ENCODE assay signal across 15 cellular contexts in the genomic region with DNA sequence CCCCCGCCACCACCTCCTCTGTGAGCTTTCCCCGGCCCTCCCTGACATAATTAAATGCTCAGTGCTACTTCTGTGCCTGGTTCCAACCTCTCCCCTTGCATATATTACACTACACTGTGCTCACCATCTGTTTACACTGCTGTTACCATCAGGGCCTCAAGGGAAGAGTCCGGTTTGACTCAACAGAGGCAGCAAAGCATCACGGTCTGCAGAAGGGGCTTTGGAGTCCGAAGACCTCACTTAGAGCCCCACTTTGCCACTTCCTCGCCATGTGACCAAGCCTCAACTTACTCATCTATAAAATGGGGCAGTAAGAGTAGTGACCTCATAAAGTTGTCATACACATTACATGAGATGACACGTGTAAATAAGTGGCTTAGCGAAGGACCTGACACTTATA.
"Had no signal": no experiment of that assay in that cellular context is flagged by ENCODE, and none has a peak within 500 bp of the region (broad histone marks: within the 10 kb centered on the region; RNA-seq: fewer than 3 reads in every experiment).

No MANE protein-coding gene starts in this region.

- H3K36me3 ChIP-seq: heart left ventricle, upper lobe of left lung had no signal

- H3K9me3 ChIP-seq: body of pancreas, heart left ventricle, psoas muscle, upper lobe of left lung had no signal

- H3K27ac ChIP-seq: body of pancreas, upper lobe of left lung, VCaP had no signal

- H3K4me3 ChIP-seq: body of pancreas, heart left ventricle, psoas muscle, upper lobe of left lung had no signal

- H3K27me3 ChIP-seq: body of pancreas, heart left ventricle, upper lobe of left lung had no signal

- FAIRE-seq: islet of Langerhans had no signal

- ATAC-seq: body of pancreas, heart left ventricle, left lobe of liver, natural killer cell, psoas muscle, sciatic nerve had no signal

- H3K4me1 ChIP-seq: body of pancreas had no signal

- DNase-seq: activated CD4-positive, alpha-beta T cell treated with anti-CD3 and anti-CD28 coated beads, Interleukin-2, amount 10 ng/mL, durations not matched to agents 24 days and 14 days; body of pancreas; cortex of kidney; effector CD8-positive, alpha-beta T cell; foreskin melanocyte; natural killer cell; psoas muscle; stimulated activated CD4-positive, alpha-beta T cell treated with anti-CD3 and anti-CD28 coated beads, Interleukin-2, amount 100 ng/mL, for 24 hours; stimulated activated naive CD4-positive, alpha-beta T cell; upper lobe of left lung had no signal
